Comparison of ENCODE assay signal across 10 cellular contexts in genomic region chr17:63552211-63552610, GRCh38. TPM values are rescaled to one million over a fixed set of nuclear protein-coding genes. Genes with fewer than 3 reads are reported as not detected.
A peak's percentile ranks its signal among the peaks of the same experiment; 100 is the strongest.
DNase-seq lines count a peak whose midpoint lies in the region; ATAC-seq, FAIRE-seq and TF ChIP-seq lines count a peak whose summit lies in the region.
"Had no signal": no experiment of that assay in that cellular context is flagged by ENCODE, and none has a peak within 500 bp of the region (broad histone marks: within the 10 kb centered on the region; RNA-seq: fewer than 3 reads in every experiment).

No MANE protein-coding gene starts in this region.

- DNase-seq in HepG2 (ENCODE audit: low spot score) (no peak), right lobe of liver (no peak), adipocyte (ENCODE audit: low read depth) (peak; percentile 26), memory B cell (ENCODE audit: low spot score in 2 of 2) (no peak), anterior cingulate cortex (lab: John Stamatoyannopoulos, UW) (no peak), HUDEP-2 (lab: John Stamatoyannopoulos, UW; ENCODE audit: unreplicated experiment in 76 of 76) (no peak), GM13976 (ENCODE audit: low spot score) (no peak)
- DNase-seq: activated CD4-positive, alpha-beta T cell treated with anti-CD3 and anti-CD28 coated beads for 1 hour; GF-D8 had no signal

- peak overlapping the region; percentile 96 for H3K4me3 Mint-ChIP-seq in memory B cell

- no peak for FAIRE-seq in HepG2 (lab: Jason Lieb, UNC)

- peaks cover 0 to 3% of the 10 kb centered on the region in 2 experiments; a peak in 3 of 5 replicates for H3K36me3 ChIP-seq in HepG2 (replicated peaks in 1 of 2; ENCODE audit: control insufficient read depth in 1 of 2, insufficient read depth in 2 of 2, low read length in 2 of 2)
- no peaks in the 10 kb centered on the region for H3K36me3 ChIP-seq in right lobe of liver
- no peaks in the 10 kb centered on the region for H3K36me3 ChIP-seq in adipocyte (ENCODE audit: control insufficient read depth, insufficient read depth, low read length, severe bottlenecking)

- peaks cover 7% of the 10 kb centered on the region for H3K36me3 Mint-ChIP-seq in memory B cell

- peaks cover 65% of the 10 kb centered on the region for H3K79me2 ChIP-seq in HepG2 (ENCODE audit: insufficient read depth, low read length)

- TF ChIP-seq CTCF in HepG2 (CRISPR knock-in tag; IDR thresholded peaks at IDR 0.05) (no peak), right lobe of liver (IDR thresholded peaks at IDR 0.05) (no peak), GM13976 (IDR thresholded peaks at IDR 0.05; ENCODE audit: borderline replicate concordance, control extremely low read depth, extremely low read depth, insufficient read depth, missing control alignments) (no peak)

- BruUV-seq in HepG2 (replicated peaks; lab: Mats Ljungman, UMichigan) = no TSS peak

- H3K4me1 ChIP-seq in HepG2 (ENCODE audit: insufficient read depth, low read length) (peaks cover 39% of the 10 kb centered on the region), right lobe of liver (peaks cover 0 to 36% (median 5%) of the 10 kb centered on the region in 4 donors), adipocyte (ENCODE audit: control insufficient read depth, insufficient read depth, low read length) (peaks cover 33% of the 10 kb centered on the region)

- TF ChIP-seq EP300 in HepG2 (IDR thresholded peaks at IDR 0.05; ENCODE audit: low read depth in 2 of 2, low read length in 2 of 2) (no peak), HepG2 (CRISPR knock-in tag; IDR thresholded peaks at IDR 0.05; ENCODE audit: borderline replicate concordance) (no peak)

- H3K9me3 ChIP-seq in HepG2 (ENCODE audit: low read length) (no peaks in the 10 kb centered on the region), right lobe of liver (no peaks in the 10 kb centered on the region), adipocyte (ENCODE audit: control insufficient read depth, low read length) (peaks cover 1% of the 10 kb centered on the region)

- H2AFZ ChIP-seq in HepG2 (ENCODE audit: low read length) = no peak overlapping the region

- no peaks in the 10 kb centered on the region; a peak in 1 of 5 replicates for H3K27me3 ChIP-seq in HepG2 (ENCODE audit: control insufficient read depth in 1 of 2, insufficient read depth in 2 of 2, low read length in 2 of 2)
- no peaks in the 10 kb centered on the region for H3K27me3 ChIP-seq in right lobe of liver
- no peaks in the 10 kb centered on the region for H3K27me3 ChIP-seq in adipocyte (replicated peaks; ENCODE audit: control insufficient read depth, insufficient read depth, low read length)

- H3K4me1 Mint-ChIP-seq in memory B cell = peaks cover 44% of the 10 kb centered on the region

- H3K9ac ChIP-seq in HepG2 (ENCODE audit: insufficient read depth, low read depth, low read length) = peak overlapping the region; percentile 95
- peak overlapping the region; percentile 98 for H3K9ac ChIP-seq in adipocyte (ENCODE audit: low read length)

- 45% methylated on average over 6 of the region's 6 CpGs for WGBS in HepG2 (ENCODE audit: low lambda C conversion rate)
- WGBS in right lobe of liver (ENCODE audit: insufficient coverage, low coverage, low lambda C conversion rate, missing lambda C conversion rate) = 65% methylated on average over 6 of the region's 6 CpGs

- H3K27ac Mint-ChIP-seq in memory B cell = no peak overlapping the region

- intact Hi-C loops in HepG2 (cut with micrococcal nuclease; ENCODE audit: unreplicated experiment) (no loop called here), right lobe of liver (cut with DNase I) (no loop called here)

- no peak for TF ChIP-seq POLR2A in HepG2 (IDR thresholded peaks at IDR 0.05; ENCODE audit: insufficient read depth in 1 of 2, low read depth in 2 of 2, low read length in 2 of 2)
- no peak for TF ChIP-seq POLR2A in right lobe of liver (IDR thresholded peaks at IDR 0.05)

- ATAC-seq in HepG2 (no peak), right lobe of liver (no peak), memory B cell (ENCODE audit: low read depth) (no peak), GM21529 (IDR thresholded peaks at IDR 0.05; ENCODE audit: unreplicated experiment) (no peak)

- no peaks in the 10 kb centered on the region for H3K9me3 Mint-ChIP-seq in memory B cell

- TF ChIP-seq RAD21 in HepG2 (CRISPR knock-in tag; IDR thresholded peaks at IDR 0.05) = no peak

- H3K4me3 ChIP-seq in HepG2 (replicated peaks in 1 of 3; ENCODE audit: insufficient read depth in 1 of 3, low read depth in 2 of 3, low read length in 3 of 3) (peak overlapping the region; percentile 95 to 99 (median 95)), right lobe of liver (peak overlapping the region in 1 of 3 donors; percentile 99), adipocyte (ENCODE audit: low read length) (peak overlapping the region; percentile 98)

- POLR2A ChIA-PET in HepG2 (lab: Yijun Ruan, JAX) = interaction anchor here (1.0 to 3.2 kb wide), 3 partner anchors 27 to 48 kb away, joined by 3 to 20 read pairs (median 13); partner anchors contain the start of gene TACO1

- H4K20me1 ChIP-seq in HepG2 (ENCODE audit: insufficient read depth, low read length) = peaks cover 42% of the 10 kb centered on the region

- CTCF ChIA-PET in HepG2 (lab: Yijun Ruan, JAX; ENCODE audit: low intra/inter-chr PET ratio, low total read pairs) = no interaction called here

- H3K4me2 ChIP-seq in HepG2 (ENCODE audit: low read depth, low read length) = peak overlapping the region; percentile 92

- in situ Hi-C loops in HepG2 (cut with HindIII; ENCODE audit: extremely low pct_ligation_motif_present, low pct_unique_long_range_greater_than_20kb) (no loop called here), GM13976 (cut with MboI; ENCODE audit: low sequenced_read_pairs, unreplicated experiment) (no loop called here)

- peak overlapping the region; percentile 92 for H3K27ac ChIP-seq in HepG2 (ENCODE audit: extremely low read length, insufficient read depth, low read length)
- no peak overlapping the region for H3K27ac ChIP-seq in right lobe of liver

- no peaks in the 10 kb centered on the region for H3K27me3 Mint-ChIP-seq in memory B cell

RNA-seq across cellular contexts. Expression of gene DCAF7, which starts 1.9 kb away (rescaled TPM):
- total RNA-seq in HepG2 (2016; rRNA removed; fragmentation: Illumina TruSeq; extraction: Trizol) = 55.2 and 77.5 TPM in 2 replicates
- 10.3 and 11.9 TPM in 2 replicates for total RNA-seq in HepG2 (2016; cell fraction: cytosol; rRNA removed; fragmentation: Illumina TruSeq; extraction: Trizol; ENCODE audit: low read depth)
- total RNA-seq in HepG2 (2016; cell fraction: insoluble cytoplasmic fraction; rRNA removed; fragmentation: Illumina TruSeq; extraction: Trizol) = 58.9 and 68.6 TPM in 2 replicates
- total RNA-seq in HepG2 (2016; cell fraction: membrane; rRNA removed; fragmentation: Illumina TruSeq; extraction: Trizol) = 23.2 and 25.5 TPM in 2 replicates
- total RNA-seq in HepG2 (2016; cell fraction: nucleus; rRNA removed; fragmentation: Illumina TruSeq; extraction: Trizol) = 33.1 and 38.3 TPM in 2 replicates
- 73.4 and 77.0 TPM in 2 replicates for polyA plus RNA-seq in HepG2 (2011; rRNA removed)
- polyA plus RNA-seq in HepG2 (2011; cell fraction: cytosol; rRNA removed) = 62.7 and 66.5 TPM in 2 replicates
- polyA plus RNA-seq in HepG2 (2011; cell fraction: nucleus; rRNA removed) = 61.2 and 63.3 TPM in 2 replicates
- polyA plus RNA-seq in HepG2 (2012) = 84.0 and 84.1 TPM in 2 replicates
- polyA plus RNA-seq in HepG2 (2016; cell fraction: cytosol; fragmentation: Illumina TruSeq; extraction: Trizol; ENCODE audit: low read depth) = 12.2 and 14.0 TPM in 2 replicates
- polyA plus RNA-seq in HepG2 (2016; cell fraction: insoluble cytoplasmic fraction; fragmentation: Illumina TruSeq; extraction: Trizol; ENCODE audit: low read depth) = 61.4 and 80.4 TPM in 2 replicates
- polyA plus RNA-seq in HepG2 (2016; cell fraction: membrane; fragmentation: Illumina TruSeq; extraction: Trizol; ENCODE audit: low read depth) = 15.8 and 16.0 TPM in 2 replicates
- 37.9 and 40.9 TPM in 2 replicates for polyA plus RNA-seq in HepG2 (2016; cell fraction: nucleus; fragmentation: Illumina TruSeq; extraction: Trizol; ENCODE audit: insufficient read depth, low read depth)
- polyA minus RNA-seq in HepG2 (2011; rRNA and poly(A)+ RNA removed; ENCODE audit: low replicate concordance) = 107 and 220 TPM in 2 replicates
- polyA minus RNA-seq in HepG2 (2011; cell fraction: cytosol; rRNA and poly(A)+ RNA removed) = 41.2 and 49.1 TPM in 2 replicates
- polyA minus RNA-seq in HepG2 (2011; cell fraction: nucleus; rRNA and poly(A)+ RNA removed) = 35.0 and 40.7 TPM in 2 replicates
- total RNA-seq in right lobe of liver = 10 to 100 TPM; 14.9 to 31.0 (median 26.7) TPM

RNA-seq across cellular contexts. Expression of gene KCNH6, which starts 29.1 kb away (rescaled TPM):
- total RNA-seq in HepG2 (2016; rRNA removed; fragmentation: Illumina TruSeq; extraction: Trizol) = 0.08 and 0.18 TPM in 2 replicates
- total RNA-seq in HepG2 (2016; cell fraction: cytosol; rRNA removed; fragmentation: Illumina TruSeq; extraction: Trizol; ENCODE audit: low read depth) = not detected in 2 replicates
- total RNA-seq in HepG2 (2016; cell fraction: insoluble cytoplasmic fraction; rRNA removed; fragmentation: Illumina TruSeq; extraction: Trizol) = 0.09 TPM in 1 of 2 replicates, not detected in the other
- 0.09 and 0.10 TPM in 2 replicates for total RNA-seq in HepG2 (2016; cell fraction: membrane; rRNA removed; fragmentation: Illumina TruSeq; extraction: Trizol)
- 0.13 TPM in 1 of 2 replicates, not detected in the other for total RNA-seq in HepG2 (2016; cell fraction: nucleus; rRNA removed; fragmentation: Illumina TruSeq; extraction: Trizol)
- 0.05 and 0.18 TPM in 2 replicates for polyA plus RNA-seq in HepG2 (2011; rRNA removed)
- 0.04 and 0.06 TPM in 2 replicates for polyA plus RNA-seq in HepG2 (2011; cell fraction: cytosol; rRNA removed)
- 0.19 and 0.45 TPM in 2 replicates for polyA plus RNA-seq in HepG2 (2011; cell fraction: nucleus; rRNA removed)
- 0.15 and 0.44 TPM in 2 replicates for polyA plus RNA-seq in HepG2 (2012)
- 0.05 and 0.06 TPM in 2 replicates for polyA plus RNA-seq in HepG2 (2016; cell fraction: cytosol; fragmentation: Illumina TruSeq; extraction: Trizol; ENCODE audit: low read depth)
- polyA plus RNA-seq in HepG2 (2016; cell fraction: insoluble cytoplasmic fraction; fragmentation: Illumina TruSeq; extraction: Trizol; ENCODE audit: low read depth) = 0.05 TPM in 1 of 2 replicates, not detected in the other
- polyA plus RNA-seq in HepG2 (2016; cell fraction: membrane; fragmentation: Illumina TruSeq; extraction: Trizol; ENCODE audit: low read depth) = 0.06 and 0.10 TPM in 2 replicates
- 0.12 and 0.29 TPM in 2 replicates for polyA plus RNA-seq in HepG2 (2016; cell fraction: nucleus; fragmentation: Illumina TruSeq; extraction: Trizol; ENCODE audit: insufficient read depth, low read depth)
- 0.08 TPM in 1 of 2 replicates, not detected in the other for polyA minus RNA-seq in HepG2 (2011; rRNA and poly(A)+ RNA removed; ENCODE audit: low replicate concordance)
- polyA minus RNA-seq in HepG2 (2011; cell fraction: cytosol; rRNA and poly(A)+ RNA removed) = not detected in 2 replicates
- 0.13 and 0.25 TPM in 2 replicates for polyA minus RNA-seq in HepG2 (2011; cell fraction: nucleus; rRNA and poly(A)+ RNA removed)
- not detected for total RNA-seq in right lobe of liver

RNA-seq across cellular contexts. Expression of gene TACO1, which starts 48.5 kb away (rescaled TPM):
- 53.6 and 57.6 TPM in 2 replicates for total RNA-seq in HepG2 (2016; rRNA removed; fragmentation: Illumina TruSeq; extraction: Trizol)
- total RNA-seq in HepG2 (2016; cell fraction: cytosol; rRNA removed; fragmentation: Illumina TruSeq; extraction: Trizol; ENCODE audit: low read depth) = 17.7 and 19.3 TPM in 2 replicates
- total RNA-seq in HepG2 (2016; cell fraction: insoluble cytoplasmic fraction; rRNA removed; fragmentation: Illumina TruSeq; extraction: Trizol) = 52.7 and 55.4 TPM in 2 replicates
- 30.0 and 35.3 TPM in 2 replicates for total RNA-seq in HepG2 (2016; cell fraction: membrane; rRNA removed; fragmentation: Illumina TruSeq; extraction: Trizol)
- 24.0 and 25.8 TPM in 2 replicates for total RNA-seq in HepG2 (2016; cell fraction: nucleus; rRNA removed; fragmentation: Illumina TruSeq; extraction: Trizol)
- polyA plus RNA-seq in HepG2 (2011; rRNA removed) = 33.3 and 34.7 TPM in 2 replicates
- polyA plus RNA-seq in HepG2 (2011; cell fraction: cytosol; rRNA removed) = 30.0 and 33.8 TPM in 2 replicates
- polyA plus RNA-seq in HepG2 (2011; cell fraction: nucleus; rRNA removed) = 19.5 and 24.4 TPM in 2 replicates
- 32.7 and 34.2 TPM in 2 replicates for polyA plus RNA-seq in HepG2 (2012)
- polyA plus RNA-seq in HepG2 (2016; cell fraction: cytosol; fragmentation: Illumina TruSeq; extraction: Trizol; ENCODE audit: low read depth) = 18.0 and 21.7 TPM in 2 replicates
- polyA plus RNA-seq in HepG2 (2016; cell fraction: insoluble cytoplasmic fraction; fragmentation: Illumina TruSeq; extraction: Trizol; ENCODE audit: low read depth) = 63.2 and 67.2 TPM in 2 replicates
- 24.8 and 29.6 TPM in 2 replicates for polyA plus RNA-seq in HepG2 (2016; cell fraction: membrane; fragmentation: Illumina TruSeq; extraction: Trizol; ENCODE audit: low read depth)
- 40.5 and 41.7 TPM in 2 replicates for polyA plus RNA-seq in HepG2 (2016; cell fraction: nucleus; fragmentation: Illumina TruSeq; extraction: Trizol; ENCODE audit: insufficient read depth, low read depth)
- 30.2 and 32.4 TPM in 2 replicates for polyA minus RNA-seq in HepG2 (2011; rRNA and poly(A)+ RNA removed; ENCODE audit: low replicate concordance)
- polyA minus RNA-seq in HepG2 (2011; cell fraction: cytosol; rRNA and poly(A)+ RNA removed) = 18.8 and 19.7 TPM in 2 replicates
- polyA minus RNA-seq in HepG2 (2011; cell fraction: nucleus; rRNA and poly(A)+ RNA removed) = 10.7 and 11.7 TPM in 2 replicates
- 10 to 100 TPM; 30.6 to 46.7 (median 35.5) TPM for total RNA-seq in right lobe of liver
